Comparison of ENCODE assay signal across 8 cellular contexts in the genomic region with DNA sequence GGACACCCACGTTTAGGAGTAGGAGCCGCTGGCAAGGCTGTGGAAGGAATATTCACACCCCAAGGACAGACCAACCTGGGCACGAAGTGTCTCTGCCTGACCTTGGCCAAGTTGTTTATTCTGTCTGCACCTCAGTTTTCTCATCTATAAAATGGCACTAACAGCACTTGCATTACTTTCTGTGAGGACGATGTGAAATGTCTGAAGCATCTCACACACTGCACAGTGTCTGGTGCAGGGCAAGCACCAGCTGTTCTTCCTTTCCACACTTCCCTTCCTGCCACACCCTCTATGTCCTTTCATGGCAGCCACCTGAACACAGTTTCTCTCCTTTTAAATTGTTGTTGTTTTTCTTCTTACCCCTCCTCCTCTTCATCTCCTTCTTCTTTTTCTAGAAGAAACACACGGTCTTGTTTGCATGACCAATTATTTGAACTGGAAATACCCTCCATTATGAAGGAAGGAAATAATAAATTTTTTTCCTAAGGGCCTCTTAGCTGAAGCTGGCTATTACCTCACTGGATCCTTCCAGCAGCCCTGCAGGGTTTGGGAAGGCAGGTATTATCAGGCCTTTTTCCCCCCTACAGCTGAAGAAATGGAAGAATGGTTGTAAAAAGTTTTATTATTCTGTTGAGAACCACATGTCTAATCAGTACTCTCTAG. TPM values are rescaled to one million over a fixed set of nuclear protein-coding genes. Genes with fewer than 3 reads are reported as not detected.
DNase-seq lines count a peak whose midpoint lies in the region; ATAC-seq, FAIRE-seq and TF ChIP-seq lines count a peak whose summit lies in the region.

No MANE protein-coding gene starts in this region.

- WGBS in small intestine, 3 donors: 47 to 54% (median 47%) methylated on average over 5 of the region's 5 CpGs

- no peaks in the 10 kb centered on the region for H3K27me3 ChIP-seq in small intestine (ENCODE audit: control insufficient read depth in 2 of 2, insufficient read depth in 2 of 2, low read length in 2 of 2)

- FAIRE-seq in small intestine (lab: Jason Lieb, UNC): no peak

- H3K4me3 ChIP-seq in small intestine (ENCODE audit: low read depth in 1 of 2, low read length in 2 of 2): no peak overlapping the region

- peaks cover 64% of the 10 kb centered on the region for H3K4me1 Mint-ChIP-seq in stimulated activated naive CD8-positive, alpha-beta T cell treated with anti-CD3 and anti-CD28 coated beads, Interleukin-15, amount 100 ng/mL, for 72 hours
- peaks cover 36% of the 10 kb centered on the region for H3K4me1 Mint-ChIP-seq in Calu3 (ENCODE audit: low read depth, unreplicated experiment)

- intact Hi-C loops in Calu3 (cut with micrococcal nuclease; ENCODE audit: unreplicated experiment): no loop called here

- H3K4me1 ChIP-seq in small intestine (ENCODE audit: control insufficient read depth in 2 of 2, insufficient read depth in 1 of 2, low read depth in 1 of 2, low read length in 1 of 2): peaks cover 0 to 15% of the 10 kb centered on the region in 2 donors

- peak overlapping the region; percentile 86 to 93 for H3K4me3 Mint-ChIP-seq in stimulated activated naive CD8-positive, alpha-beta T cell treated with anti-CD3 and anti-CD28 coated beads, Interleukin-15, amount 100 ng/mL, for 72 hours
- no peak overlapping the region for H3K4me3 Mint-ChIP-seq in Calu3 (ENCODE audit: low read depth, unreplicated experiment)

- TF ChIP-seq CTCF in Calu3 (IDR thresholded peaks at IDR 0.05; ENCODE audit: unreplicated experiment): no peak

- no peaks in the 10 kb centered on the region for H3K27me3 Mint-ChIP-seq in stimulated activated naive CD8-positive, alpha-beta T cell treated with anti-CD3 and anti-CD28 coated beads, Interleukin-15, amount 100 ng/mL, for 72 hours
- no peaks in the 10 kb centered on the region for H3K27me3 Mint-ChIP-seq in Calu3 (ENCODE audit: unreplicated experiment)

- CTCF ChIA-PET in Calu3 (lab: Charles Lee): interaction anchor here (0.6 to 1.8 kb wide), 4 partner anchors 8 to 61 kb away, joined by 3 to 6 read pairs (median 4); no protein-coding TSS in a partner anchor

- H3K27ac Mint-ChIP-seq in stimulated activated naive CD8-positive, alpha-beta T cell treated with anti-CD3 and anti-CD28 coated beads, Interleukin-15, amount 100 ng/mL, for 72 hours: peak overlapping the region; percentile 98 to 99
- no peak overlapping the region for H3K27ac Mint-ChIP-seq in Calu3 (ENCODE audit: unreplicated experiment)

- no peaks in the 10 kb centered on the region for H3K9me3 Mint-ChIP-seq in stimulated activated naive CD8-positive, alpha-beta T cell treated with anti-CD3 and anti-CD28 coated beads, Interleukin-15, amount 100 ng/mL, for 72 hours
- no peaks in the 10 kb centered on the region for H3K9me3 Mint-ChIP-seq in Calu3 (ENCODE audit: low read depth, unreplicated experiment)

- no peaks in the 10 kb centered on the region for H3K36me3 ChIP-seq in small intestine (ENCODE audit: control insufficient read depth in 2 of 2, insufficient read depth in 2 of 2, low read length in 2 of 2)

- peak; percentile 61 for DNase-seq in DMS153 treated with DMSO at 0.1 percent for 48 hours (lab: John Stamatoyannopoulos, UW; ENCODE audit: unreplicated experiment)
- DNase-seq in NCI-H2029 (lab: John Stamatoyannopoulos, UW): peak; percentile 47
- peak; percentile 35 for DNase-seq in dermis blood vessel endothelial cell
- no peak for DNase-seq in stimulated activated naive CD8-positive, alpha-beta T cell treated with anti-CD3 and anti-CD28 coated beads, Interleukin-15, amount 100 ng/mL, for 72 hours
- DNase-seq in Calu3: no peak
- DNase-seq in small intestine: no peak

- no TSS peak for BruUV-seq in Calu3 (replicated peaks; lab: Mats Ljungman, UMichigan)

- no peaks in the 10 kb centered on the region for H3K9me3 ChIP-seq in small intestine (ENCODE audit: control insufficient read depth, low read depth)

- peak overlapping the region in 1 of 2 donors; percentile 60 for H3K27ac ChIP-seq in small intestine (ENCODE audit: low read depth in 1 of 2, low read length in 1 of 2)

- peaks cover 6% of the 10 kb centered on the region for H3K36me3 Mint-ChIP-seq in Calu3 (ENCODE audit: insufficient read depth, unreplicated experiment)

- ATAC-seq in GM19463 (IDR thresholded peaks at IDR 0.05; ENCODE audit: unreplicated experiment) (peak; percentile 20), HG03175 (IDR thresholded peaks at IDR 0.05; ENCODE audit: unreplicated experiment) (no peak)
- ATAC-seq in stimulated activated naive CD8-positive, alpha-beta T cell treated with anti-CD3 and anti-CD28 coated beads, Interleukin-15, amount 100 ng/mL, for 72 hours: no peak

RNA-seq across cellular contexts. Expression of a gene that starts 42.9 kb away (rescaled TPM):
- total RNA-seq in dermis blood vessel endothelial cell (12.7 and 25.5 TPM in 2 replicates), Calu3 (2022) (10.7 and 12.8 TPM in 2 replicates)
- polyA plus RNA-seq in small intestine: 10 to 100 TPM in 2 of 3 donors, 1 to 10 TPM in 1; 5.4 to 15.4 (median 10.2) TPM

RNA-seq across cellular contexts. Expression of a gene that starts 51.9 kb away (rescaled TPM):
- 85.4 and 140 TPM in 2 replicates for total RNA-seq in dermis blood vessel endothelial cell
- 117 and 119 TPM in 2 replicates for total RNA-seq in Calu3 (2022)
- 10 to 100 TPM; 35.1 to 58.1 (median 45.4) TPM for polyA plus RNA-seq in small intestine

Comparison
In these comparisons a context has a peak if more than half of its experiments do, and no peak if none do; other contexts are left out.
1. DNase-seq: peak in DMS153 treated with DMSO at 0.1 percent for 48 hours (single experiment), NCI-H2029 (single experiment) and dermis blood vessel endothelial cell (single experiment); none in stimulated activated naive CD8-positive, alpha-beta T cell treated with anti-CD3 and anti-CD28 coated beads, Interleukin-15, amount 100 ng/mL, for 72 hours (0 of 2), Calu3 (single experiment) and small intestine (single experiment).